Comparison of ENCODE assay signal across 24 cellular contexts in the genomic region with DNA sequence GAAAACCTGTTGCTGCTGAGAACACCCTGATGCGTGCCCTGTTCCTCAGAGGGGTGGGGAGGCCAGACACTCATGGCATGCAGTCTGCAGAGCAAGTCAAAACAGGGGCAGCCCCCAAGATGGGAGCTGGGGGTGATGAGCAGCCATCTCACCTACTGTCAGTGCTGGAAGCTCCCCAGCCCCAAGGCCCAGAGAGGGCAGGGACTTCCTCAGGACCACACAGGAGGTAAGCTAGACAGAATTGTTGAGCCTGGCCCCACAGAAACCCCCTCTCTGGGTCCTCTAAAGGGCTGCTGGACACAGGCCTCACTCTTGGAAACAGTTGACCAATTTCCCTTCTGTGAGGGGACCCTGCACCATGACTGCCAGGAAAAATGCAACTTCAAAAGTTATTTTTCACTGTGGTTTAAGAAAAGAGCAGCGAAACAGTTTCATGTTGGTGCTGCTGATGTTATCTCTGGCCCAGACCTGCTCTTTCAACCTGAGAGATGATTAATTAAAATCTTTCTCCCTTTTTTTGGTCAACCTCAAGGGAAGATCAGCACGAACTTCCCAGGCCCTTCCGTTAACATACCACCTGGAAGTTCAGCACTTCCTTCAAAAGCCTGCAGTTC. TPM values are rescaled to one million over a fixed set of nuclear protein-coding genes. Genes with fewer than 3 reads are reported as not detected.
A peak's percentile ranks its signal among the peaks of the same experiment; 100 is the strongest.
DNase-seq lines count a peak whose midpoint lies in the region; ATAC-seq and TF ChIP-seq lines count a peak whose summit lies in the region.
"Had no signal": no experiment of that assay in that cellular context is flagged by ENCODE, and none has a peak within 500 bp of the region (broad histone marks: within the 10 kb centered on the region; RNA-seq: fewer than 3 reads in every experiment).

No MANE protein-coding gene starts in this region.

- no peak overlapping the region for H3K4me2 ChIP-seq in PC-9

- DNase-seq in CD14-positive monocyte (ENCODE audit: low spot score) (peak; percentile 18), coronary artery (ENCODE audit: low spot score) (no peak), prostate gland (ENCODE audit: low spot score) (no peak), PC-9 (no peak)
- peak in 1 of 5 donors; percentile 28 for DNase-seq in CD4-positive, alpha-beta memory T cell
- peak; percentile 58 for DNase-seq in T-helper 2 cell treated with Interferon-gamma antibody and Interleukin-4, amounts not matched to agents 5 μg/mL and 100 μg/mL, for 36 hours (ENCODE audit: low spot score)
- no peak for DNase-seq in central memory CD8-positive, alpha-beta T cell (ENCODE audit: low spot score in 2 of 2)
- DNase-seq: activated CD4-positive, CD25-positive, alpha-beta regulatory T cell treated with anti-CD3 and anti-CD28 coated beads, Interleukin-2, amount 50 U/mL, for 72 hours; activated gamma-delta T cell treated with Interleukin-2 at 50 U/mL for 16 hours; AML-193; GF-D8; left cardiac atrium; NCI-H1105; OCI-M1; SJCRH30; thyroid gland had no signal

- no peak for TF ChIP-seq CTCF in CD14-positive monocyte (IDR thresholded peaks at IDR 0.05)
- no peak for TF ChIP-seq CTCF in coronary artery (IDR thresholded peaks at IDR 0.05)
- TF ChIP-seq CTCF in prostate gland (IDR thresholded peaks at IDR 0.05): no peak
- TF ChIP-seq CTCF in PC-9 (conservative IDR thresholded peaks at IDR 0.05): no peak

- no peak overlapping the region for H3K27ac Mint-ChIP-seq in CD14-positive monocyte
- peak overlapping the region; percentile 30 to 89 (median 57) for H3K27ac Mint-ChIP-seq in CD4-positive, alpha-beta memory T cell
- peak overlapping the region; percentile 81 for H3K27ac Mint-ChIP-seq in T-helper 2 cell treated with Interferon-gamma antibody and Interleukin-4, amounts not matched to agents 5 μg/mL and 100 μg/mL, for 36 hours
- H3K27ac Mint-ChIP-seq in central memory CD8-positive, alpha-beta T cell (ENCODE audit: low read depth): peak overlapping the region; percentile 6
- H3K27ac Mint-ChIP-seq: brain; dendritic cell treated with granulocyte-macrophage colony-stimulating factor and Interleukin-4, amounts not matched to agents 40 ng/mL and 50 ng/mL, for 4 days; mesothelial cell of epicardium had no signal

- no peak for ATAC-seq in central memory CD8-positive, alpha-beta T cell (replicated peaks; ENCODE audit: extremely low read depth, poor library complexity, severe bottlenecking)
- ATAC-seq: gastroesophageal sphincter, K562, left cardiac atrium had no signal

- H3K27me3 Mint-ChIP-seq in CD14-positive monocyte (ENCODE audit: low read depth in 3 of 3): peaks cover 6 to 23% (median 19%) of the 10 kb centered on the region in 3 donors
- H3K27me3 Mint-ChIP-seq in CD4-positive, alpha-beta memory T cell: no peaks in the 10 kb centered on the region
- no peaks in the 10 kb centered on the region for H3K27me3 Mint-ChIP-seq in T-helper 2 cell treated with Interferon-gamma antibody and Interleukin-4, amounts not matched to agents 5 μg/mL and 100 μg/mL, for 36 hours (ENCODE audit: low read depth)
- H3K27me3 Mint-ChIP-seq in central memory CD8-positive, alpha-beta T cell: no peaks in the 10 kb centered on the region

- peak overlapping the region; percentile 31 for H3K27ac ChIP-seq in CD4-positive, alpha-beta memory T cell (ENCODE audit: low read depth, low read length)
- H3K27ac ChIP-seq in coronary artery: no peak overlapping the region
- H3K27ac ChIP-seq in prostate gland: no peak overlapping the region
- H3K27ac ChIP-seq in PC-9: no peak overlapping the region
- H3K27ac ChIP-seq: gastroesophageal sphincter, SJCRH30, thyroid gland had no signal

- H3K36me3 Mint-ChIP-seq in CD14-positive monocyte: no peaks in the 10 kb centered on the region
- H3K36me3 Mint-ChIP-seq in CD4-positive, alpha-beta memory T cell: no peaks in the 10 kb centered on the region
- H3K36me3 Mint-ChIP-seq in T-helper 2 cell treated with Interferon-gamma antibody and Interleukin-4, amounts not matched to agents 5 μg/mL and 100 μg/mL, for 36 hours (ENCODE audit: low read depth): no peaks in the 10 kb centered on the region
- peaks cover 5% of the 10 kb centered on the region for H3K36me3 Mint-ChIP-seq in central memory CD8-positive, alpha-beta T cell (ENCODE audit: insufficient read depth)
- H3K36me3 Mint-ChIP-seq: brain, mesothelial cell of epicardium had no signal

- H2AFZ ChIP-seq in PC-9: no peak overlapping the region

- H3K9me3 Mint-ChIP-seq in CD14-positive monocyte: peaks cover 0 to 2% (median 0%) of the 10 kb centered on the region in 7 donors
- H3K9me3 Mint-ChIP-seq in CD4-positive, alpha-beta memory T cell: no peaks in the 10 kb centered on the region
- no peaks in the 10 kb centered on the region for H3K9me3 Mint-ChIP-seq in T-helper 2 cell treated with Interferon-gamma antibody and Interleukin-4, amounts not matched to agents 5 μg/mL and 100 μg/mL, for 36 hours
- H3K9me3 Mint-ChIP-seq in central memory CD8-positive, alpha-beta T cell: no peaks in the 10 kb centered on the region
- H3K9me3 Mint-ChIP-seq: brain; dendritic cell treated with granulocyte-macrophage colony-stimulating factor and Interleukin-4, amounts not matched to agents 40 ng/mL and 50 ng/mL, for 4 days; mesothelial cell of epicardium; neural crest cell had no signal

- no peak overlapping the region for H3K4me3 ChIP-seq in CD4-positive, alpha-beta memory T cell (ENCODE audit: low read length in 2 of 2)
- H3K4me3 ChIP-seq in coronary artery (no peak overlapping the region), prostate gland (no peak overlapping the region), PC-9 (no peak overlapping the region)
- H3K4me3 ChIP-seq: gastroesophageal sphincter, K562, SJCRH30, thyroid gland had no signal

- 75% methylated on average over 4 of the region's 4 CpGs for WGBS in prostate gland

- no peaks in the 10 kb centered on the region for H3K4me1 Mint-ChIP-seq in CD14-positive monocyte
- peaks cover 24 to 63% (median 41%) of the 10 kb centered on the region in 4 donors for H3K4me1 Mint-ChIP-seq in CD4-positive, alpha-beta memory T cell
- H3K4me1 Mint-ChIP-seq in T-helper 2 cell treated with Interferon-gamma antibody and Interleukin-4, amounts not matched to agents 5 μg/mL and 100 μg/mL, for 36 hours (ENCODE audit: low read depth): peaks cover 66% of the 10 kb centered on the region
- H3K4me1 Mint-ChIP-seq in central memory CD8-positive, alpha-beta T cell: peaks cover 25% of the 10 kb centered on the region
- H3K4me1 Mint-ChIP-seq: brain, neural crest cell had no signal

- H3K4me1 ChIP-seq in CD4-positive, alpha-beta memory T cell (ENCODE audit: insufficient read depth, low read length): peaks cover 28% of the 10 kb centered on the region
- H3K4me1 ChIP-seq in prostate gland (replicated peaks) (no peaks in the 10 kb centered on the region), PC-9 (replicated peaks; ENCODE audit: insufficient read depth) (peaks cover 10% of the 10 kb centered on the region; the same call in 1 of the 2 replicates)
- H3K4me1 ChIP-seq: thyroid gland had no signal

- no peaks in the 10 kb centered on the region for H3K9me2 ChIP-seq in PC-9 (ENCODE audit: insufficient read depth)

- no peaks in the 10 kb centered on the region for H3K36me3 ChIP-seq in CD4-positive, alpha-beta memory T cell (ENCODE audit: insufficient read depth, low read length)
- H3K36me3 ChIP-seq in prostate gland (no peaks in the 10 kb centered on the region), PC-9 (ENCODE audit: low read depth) (no peaks in the 10 kb centered on the region)
- H3K36me3 ChIP-seq: gastroesophageal sphincter, SJCRH30, thyroid gland had no signal

- H3F3A ChIP-seq in PC-9 (ENCODE audit: insufficient read depth, low read depth): no peaks in the 10 kb centered on the region

- no peaks in the 10 kb centered on the region for H3K27me3 ChIP-seq in CD4-positive, alpha-beta memory T cell (ENCODE audit: insufficient read depth, low read length)
- H3K27me3 ChIP-seq in prostate gland (replicated peaks; ENCODE audit: insufficient read depth) (no peaks in the 10 kb centered on the region), PC-9 (ENCODE audit: insufficient read depth, low read depth) (no peaks in the 10 kb centered on the region)
- H3K27me3 ChIP-seq: gastroesophageal sphincter, SJCRH30, thyroid gland had no signal

- POLR2A ChIA-PET in CD4-positive, alpha-beta memory T cell (lab: Charles Lee; ENCODE audit: partially characterized antibody): interaction anchor here (0.6 to 1.3 kb wide), 4 partner anchors 9 to 17 kb away, joined by 3 read pairs; a partner anchor contains a TSS
- POLR2A ChIA-PET in PC-9 (lab: Charles Lee; ENCODE audit: unreplicated experiment): no interaction called here

- no peak overlapping the region for H3K4me3 Mint-ChIP-seq in CD14-positive monocyte
- peak overlapping the region in 6 of 8 donors; percentile 44 to 70 (median 60) for H3K4me3 Mint-ChIP-seq in CD4-positive, alpha-beta memory T cell
- peak overlapping the region; percentile 42 for H3K4me3 Mint-ChIP-seq in T-helper 2 cell treated with Interferon-gamma antibody and Interleukin-4, amounts not matched to agents 5 μg/mL and 100 μg/mL, for 36 hours
- H3K4me3 Mint-ChIP-seq in central memory CD8-positive, alpha-beta T cell: no peak overlapping the region
- H3K4me3 Mint-ChIP-seq: brain; dendritic cell treated with granulocyte-macrophage colony-stimulating factor and Interleukin-4, amounts not matched to agents 40 ng/mL and 50 ng/mL, for 4 days; mesothelial cell of epicardium; neural crest cell had no signal

- no peaks in the 10 kb centered on the region for H4K20me1 ChIP-seq in PC-9 (ENCODE audit: insufficient read depth)

- intact Hi-C loops in CD14-positive monocyte (cut with micrococcal nuclease) (no loop called here), prostate gland (cut with DNase I) (no loop called here), PC-9 (cut with micrococcal nuclease; ENCODE audit: unreplicated experiment) (no loop called here)
- intact Hi-C loops in CD4-positive, alpha-beta memory T cell (cut with micrococcal nuclease): loop anchor here (5.0 kb wide), 1 partner anchor 34 kb away; no protein-coding TSS in a partner anchor

- no TSS peak for BruUV-seq in PC-9 (replicated peaks; lab: Mats Ljungman, UMichigan)

- H3K9me3 ChIP-seq in CD4-positive, alpha-beta memory T cell (ENCODE audit: control insufficient read depth in 1 of 2, low read length in 2 of 2): no peaks in the 10 kb centered on the region
- H3K9me3 ChIP-seq in prostate gland: no peaks in the 10 kb centered on the region
- H3K9me3 ChIP-seq in PC-9 (ENCODE audit: insufficient read depth, low read depth): no peaks in the 10 kb centered on the region
- H3K9me3 ChIP-seq: gastroesophageal sphincter, SJCRH30, thyroid gland had no signal

- H3K79me2 ChIP-seq in PC-9 (ENCODE audit: low read depth): no peaks in the 10 kb centered on the region

- CTCF ChIA-PET in CD4-positive, alpha-beta memory T cell (lab: Charles Lee; ENCODE audit: partially characterized antibody): interaction anchor here (0.6 to 1.3 kb wide), 3 partner anchors 16 to 21 kb away, joined by 3 to 6 read pairs (median 3); no protein-coding TSS in a partner anchor
- CTCF ChIA-PET in PC-9 (lab: Charles Lee): no interaction called here

- no peak for TF ChIP-seq POLR2A in prostate gland (IDR thresholded peaks at IDR 0.05)

RNA-seq across cellular contexts. Expression of a gene that starts 9.6 kb away (rescaled TPM):
- not detected for polyA plus RNA-seq in CD14-positive monocyte
- not detected for total RNA-seq in CD4-positive, alpha-beta memory T cell
- polyA plus RNA-seq in CD4-positive, alpha-beta memory T cell: under 1 TPM in 1 of 2 donors, not detected in 1; 0.77 TPM
- total RNA-seq in prostate gland: not detected
- total RNA-seq in PC-9 (2021): not detected in 2 replicates
- total RNA-seq: left cardiac atrium, mesothelial cell of epicardium, neural crest cell, SJCRH30, thyroid gland had no signal
- polyA plus RNA-seq: K562 had no signal

RNA-seq across cellular contexts. Expression of a gene that starts 22.7 kb away (rescaled TPM):
- not detected for polyA plus RNA-seq in CD14-positive monocyte
- total RNA-seq in CD4-positive, alpha-beta memory T cell: not detected
- polyA plus RNA-seq in CD4-positive, alpha-beta memory T cell: not detected
- total RNA-seq in prostate gland (not detected), PC-9 (2021) (not detected in 2 replicates)
- total RNA-seq: gastroesophageal sphincter, K562, left cardiac atrium, mesothelial cell of epicardium, neural crest cell, renal cortical epithelial cell, SJCRH30, thyroid gland had no signal
- polyA plus RNA-seq: esophagus, K562 had no signal

Comparison
In these comparisons a context has a peak if more than half of its experiments do, and no peak if none do; other contexts are left out.
1. DNase-seq: peak in CD14-positive monocyte (single experiment) and T-helper 2 cell treated with Interferon-gamma antibody and Interleukin-4, amounts not matched to agents 5 μg/mL and 100 μg/mL, for 36 hours (single experiment); none in central memory CD8-positive, alpha-beta T cell (0 of 2), coronary artery (single experiment), prostate gland (single experiment) and PC-9 (0 of 2).
2. H3K27ac Mint-ChIP-seq: peak in CD4-positive, alpha-beta memory T cell (7 of 7), T-helper 2 cell treated with Interferon-gamma antibody and Interleukin-4, amounts not matched to agents 5 μg/mL and 100 μg/mL, for 36 hours (single experiment) and central memory CD8-positive, alpha-beta T cell (single experiment); none in CD14-positive monocyte (0 of 7).
3. H3K4me3 Mint-ChIP-seq: peak in CD4-positive, alpha-beta memory T cell (6 of 8) and T-helper 2 cell treated with Interferon-gamma antibody and Interleukin-4, amounts not matched to agents 5 μg/mL and 100 μg/mL, for 36 hours (single experiment); none in CD14-positive monocyte (0 of 2) and central memory CD8-positive, alpha-beta T cell (single experiment).